1 cellular context compared by ENCODE assay signal in the genomic region with DNA sequence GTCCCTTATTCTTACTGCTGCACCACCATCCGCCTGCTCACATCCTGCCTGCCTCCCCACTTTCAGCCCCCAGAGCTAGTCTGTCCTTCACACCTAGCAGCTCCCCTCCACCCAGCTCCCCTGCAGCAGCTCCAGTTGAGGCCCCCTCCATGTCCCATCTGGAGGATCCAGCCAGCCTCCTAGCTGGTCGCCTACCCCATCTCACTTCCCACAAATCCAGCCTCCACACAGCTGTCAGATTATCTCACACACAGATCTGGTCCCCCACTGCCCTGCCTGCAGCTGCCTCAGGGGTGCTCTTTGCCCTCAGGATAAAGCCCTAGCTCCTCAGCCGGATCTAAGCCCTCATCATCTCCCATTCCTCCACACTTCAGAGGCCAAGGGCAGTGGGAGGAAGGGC.
TF ChIP-seq lines count a peak whose summit lies in the region.

No MANE protein-coding gene starts in this region.

TF ChIP-seq in HepG2, 621 proteins besides CTCF, POLR2A, EP300 and RAD21 (continued from another document and continues in another):
- TF ChIP-seq PATZ1 (CRISPR knock-in tag; IDR thresholded peaks at IDR 0.05) (peak; percentile 61), ZKSCAN5 (CRISPR knock-in tag; IDR thresholded peaks at IDR 0.05) (0 out of 2 replicates have a peak, but pooled peaks have one; percentile 15), PTBP1 (IDR thresholded peaks at IDR 0.05; ENCODE audit: low read depth, low read length, poor library complexity, severe bottlenecking) (peak; percentile 56), ZNF251 (CRISPR knock-in tag; IDR thresholded peaks at IDR 0.05) (no peak), NCOA1 (CRISPR knock-in tag; IDR thresholded peaks at IDR 0.05) (no peak), TFAP4 (IDR thresholded peaks at IDR 0.05; ENCODE audit: borderline replicate concordance, low read depth) (peak; percentile 71; the same call in 1 of the 2 replicates), ZNF350 (CRISPR knock-in tag; IDR thresholded peaks at IDR 0.05; ENCODE audit: borderline replicate concordance, low read depth) (0 out of 2 replicates have a peak, but pooled peaks have one; percentile 5), STAT6 (CRISPR knock-in tag; IDR thresholded peaks at IDR 0.05; ENCODE audit: borderline replicate concordance) (no peak), CEBPG (CRISPR knock-in tag; IDR thresholded peaks at IDR 0.05) (0 out of 2 replicates have a peak, but pooled peaks have one; percentile 8), IRF1 (CRISPR knock-in tag; IDR thresholded peaks at IDR 0.05; ENCODE audit: low read depth) (no peak), TCF7L2 (IDR thresholded peaks at IDR 0.05; ENCODE audit: low read depth, low read length) (no peak), TSC22D2 (CRISPR knock-in tag; IDR thresholded peaks at IDR 0.05; ENCODE audit: borderline replicate concordance) (0 out of 2 replicates have a peak, but pooled peaks have one; percentile 22), NR3C1 (CRISPR knock-in tag; IDR thresholded peaks at IDR 0.05) (no peak), PHF8 (CRISPR knock-in tag; IDR thresholded peaks at IDR 0.05) (no peak), ZNF160 (CRISPR knock-in tag; IDR thresholded peaks at IDR 0.05) (no peak), PAX8 (CRISPR knock-in tag; IDR thresholded peaks at IDR 0.05; ENCODE audit: borderline replicate concordance) (no peak), HNF1B (CRISPR knock-in tag; IDR thresholded peaks at IDR 0.05) (no peak), ZNF354B (CRISPR knock-in tag; IDR thresholded peaks at IDR 0.05) (no peak), PHF21A (CRISPR knock-in tag; IDR thresholded peaks at IDR 0.05) (peak; percentile 6; the same call in 1 of the 2 replicates), ZNF569 (CRISPR knock-in tag; IDR thresholded peaks at IDR 0.05; ENCODE audit: borderline replicate concordance) (no peak), ETV5 (CRISPR knock-in tag; IDR thresholded peaks at IDR 0.05; ENCODE audit: borderline replicate concordance) (0 out of 2 replicates have a peak, but pooled peaks have one; percentile 38), HMG20A (CRISPR knock-in tag; IDR thresholded peaks at IDR 0.05; ENCODE audit: borderline replicate concordance) (no peak), SRY (CRISPR knock-in tag; IDR thresholded peaks at IDR 0.05) (0 out of 2 replicates have a peak, but pooled peaks have one; percentile 14), HDAC2 (CRISPR knock-in tag; IDR thresholded peaks at IDR 0.05) (peak; percentile 25; the same call in 1 of the 2 replicates), ZNF562 (CRISPR knock-in tag; IDR thresholded peaks at IDR 0.05; ENCODE audit: borderline replicate concordance) (no peak), JDP2 (CRISPR knock-in tag; IDR thresholded peaks at IDR 0.05; ENCODE audit: borderline replicate concordance) (no peak), NR2F1 (CRISPR knock-in tag; IDR thresholded peaks at IDR 0.05) (no peak), AHDC1 (CRISPR knock-in tag; IDR thresholded peaks at IDR 0.05; ENCODE audit: borderline replicate concordance) (peak; percentile 4; the same call in 1 of the 2 replicates), PREB (CRISPR knock-in tag; IDR thresholded peaks at IDR 0.05) (no peak), HDAC1 (CRISPR knock-in tag; IDR thresholded peaks at IDR 0.05) (no peak; the same call in 1 of the 2 replicates), TRIM24 (CRISPR knock-in tag; IDR thresholded peaks at IDR 0.05) (no peak), RARA (CRISPR knock-in tag; IDR thresholded peaks at IDR 0.05) (peak; percentile 45)
- TF ChIP-seq, protein P1, sequence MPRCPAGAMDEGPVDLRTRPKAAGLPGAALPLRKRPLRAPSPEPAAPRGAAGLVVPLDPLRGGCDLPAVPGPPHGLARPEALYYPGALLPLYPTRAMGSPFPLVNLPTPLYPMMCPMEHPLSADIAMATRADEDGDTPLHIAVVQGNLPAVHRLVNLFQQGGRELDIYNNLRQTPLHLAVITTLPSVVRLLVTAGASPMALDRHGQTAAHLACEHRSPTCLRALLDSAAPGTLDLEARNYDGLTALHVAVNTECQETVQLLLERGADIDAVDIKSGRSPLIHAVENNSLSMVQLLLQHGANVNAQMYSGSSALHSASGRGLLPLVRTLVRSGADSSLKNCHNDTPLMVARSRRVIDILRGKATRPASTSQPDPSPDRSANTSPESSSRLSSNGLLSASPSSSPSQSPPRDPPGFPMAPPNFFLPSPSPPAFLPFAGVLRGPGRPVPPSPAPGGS (CRISPR knock-in tag; IDR thresholded peaks at IDR 0.05): no peak
- TF ChIP-seq, protein P2, sequence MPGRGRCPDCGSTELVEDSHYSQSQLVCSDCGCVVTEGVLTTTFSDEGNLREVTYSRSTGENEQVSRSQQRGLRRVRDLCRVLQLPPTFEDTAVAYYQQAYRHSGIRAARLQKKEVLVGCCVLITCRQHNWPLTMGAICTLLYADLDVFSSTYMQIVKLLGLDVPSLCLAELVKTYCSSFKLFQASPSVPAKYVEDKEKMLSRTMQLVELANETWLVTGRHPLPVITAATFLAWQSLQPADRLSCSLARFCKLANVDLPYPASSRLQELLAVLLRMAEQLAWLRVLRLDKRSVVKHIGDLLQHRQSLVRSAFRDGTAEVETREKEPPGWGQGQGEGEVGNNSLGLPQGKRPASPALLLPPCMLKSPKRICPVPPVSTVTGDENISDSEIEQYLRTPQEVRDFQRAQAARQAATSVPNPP (CRISPR knock-in tag; IDR thresholded peaks at IDR 0.05): no peak
- TF ChIP-seq, protein P3, sequence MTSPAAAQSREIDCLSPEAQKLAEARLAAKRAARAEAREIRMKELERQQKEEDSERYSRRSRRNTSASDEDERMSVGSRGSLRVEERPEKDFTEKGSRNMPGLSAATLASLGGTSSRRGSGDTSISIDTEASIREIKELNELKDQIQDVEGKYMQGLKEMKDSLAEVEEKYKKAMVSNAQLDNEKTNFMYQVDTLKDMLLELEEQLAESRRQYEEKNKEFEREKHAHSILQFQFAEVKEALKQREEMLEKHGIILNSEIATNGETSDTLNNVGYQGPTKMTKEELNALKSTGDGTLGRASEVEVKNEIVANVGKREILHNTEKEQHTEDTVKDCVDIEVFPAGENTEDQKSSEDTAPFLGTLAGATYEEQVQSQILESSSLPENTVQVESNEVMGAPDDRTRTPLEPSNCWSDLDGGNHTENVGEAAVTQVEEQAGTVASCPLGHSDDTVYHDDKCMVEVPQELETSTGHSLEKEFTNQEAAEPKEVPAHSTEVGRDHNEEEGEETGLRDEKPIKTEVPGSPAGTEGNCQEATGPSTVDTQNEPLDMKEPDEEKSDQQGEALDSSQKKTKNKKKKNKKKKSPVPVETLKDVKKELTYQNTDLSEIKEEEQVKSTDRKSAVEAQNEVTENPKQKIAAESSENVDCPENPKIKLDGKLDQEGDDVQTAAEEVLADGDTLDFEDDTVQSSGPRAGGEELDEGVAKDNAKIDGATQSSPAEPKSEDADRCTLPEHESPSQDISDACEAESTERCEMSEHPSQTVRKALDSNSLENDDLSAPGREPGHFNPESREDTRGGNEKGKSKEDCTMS (CRISPR knock-in tag; conservative IDR thresholded peaks at IDR 0.05): no peak
